Comparison of ENCODE assay signal across 12 cellular contexts in genomic region chr22:39177791-39178190, GRCh38. TPM values are rescaled to one million over a fixed set of nuclear protein-coding genes. Genes with fewer than 3 reads are reported as not detected.
A peak's percentile ranks its signal among the peaks of the same experiment; 100 is the strongest.
DNase-seq lines count a peak whose midpoint lies in the region; ATAC-seq and TF ChIP-seq lines count a peak whose summit lies in the region.
"Had no signal": no experiment of that assay in that cellular context is flagged by ENCODE, and none has a peak within 500 bp of the region (broad histone marks: within the 10 kb centered on the region; RNA-seq: fewer than 3 reads in every experiment).

No MANE protein-coding gene starts in this region.

- TF ChIP-seq CTCF in left ventricle myocardium inferior (IDR thresholded peaks at IDR 0.05; ENCODE audit: borderline replicate concordance): no peak

- H3K4me3 ChIP-seq in left ventricle myocardium inferior: no peak overlapping the region
- no peak overlapping the region for H3K4me3 ChIP-seq in neuronal stem cell (ENCODE audit: low read length in 2 of 2)

- H3K4me1 ChIP-seq in left ventricle myocardium inferior (peaks cover 66% of the 10 kb centered on the region), neuronal stem cell (ENCODE audit: control insufficient read depth in 2 of 2, insufficient read depth in 1 of 2, low read depth in 1 of 2, low read length in 2 of 2) (peaks cover 48 to 49% of the 10 kb centered on the region in 2 donors)

- H3K9me3 ChIP-seq in left ventricle myocardium inferior (replicated peaks) (peaks cover 10% of the 10 kb centered on the region), neuronal stem cell (replicated peaks in 1 of 2; ENCODE audit: control insufficient read depth in 2 of 2, insufficient read depth in 1 of 2, low read depth in 1 of 2, low read length in 2 of 2) (peaks cover 5 to 6% of the 10 kb centered on the region in 2 donors)

- peak overlapping the region; percentile 88 for H3K27ac ChIP-seq in left ventricle myocardium inferior (replicated peaks)
- no peak overlapping the region for H3K27ac ChIP-seq in neuronal stem cell (replicated peaks; ENCODE audit: low read length)

- H3K27me3 ChIP-seq in left ventricle myocardium inferior (ENCODE audit: low read depth) (no peaks in the 10 kb centered on the region), neuronal stem cell (ENCODE audit: control insufficient read depth in 3 of 3, insufficient read depth in 3 of 3, low read depth in 1 of 3, low read length in 3 of 3) (no peaks in the 10 kb centered on the region)

- no peak overlapping the region for H3K4me2 ChIP-seq in neuronal stem cell (ENCODE audit: insufficient read depth, low read length, poor library complexity, severe bottlenecking)

- no CpG with 5 or more reads among the region's 9 CpGs for WGBS in neuronal stem cell (ENCODE audit: extremely low coverage in 2 of 2, insufficient read length in 2 of 2, insufficient replicate concordance in 1 of 2), 2 donors

- no peak overlapping the region for H2AFZ ChIP-seq in neuronal stem cell (ENCODE audit: low read length)

- H2AK5ac ChIP-seq in neuronal stem cell (ENCODE audit: low read depth, low read length): peak overlapping the region; percentile 96

- H2BK15ac ChIP-seq in neuronal stem cell (ENCODE audit: low read length): peak overlapping the region; percentile 79

- H3K23ac ChIP-seq in neuronal stem cell (ENCODE audit: low read depth, low read length, poor library complexity): no peak overlapping the region

- peak overlapping the region; percentile 38 for H3K9ac ChIP-seq in neuronal stem cell (ENCODE audit: low read depth, low read length, poor library complexity)

- intact Hi-C loops in Right ventricle myocardium superior (cut with DNase I) (loop anchor here (10.0 kb wide), 1 partner anchor 347 kb away; the partner anchor contains the start of gene ATF4), left cardiac atrium (cut with DNase I) (loop anchor here in 1 of 2 donors (10.0 kb wide), 1 partner anchor 57 kb away; no protein-coding TSS in a partner anchor), left ventricle myocardium inferior (cut with micrococcal nuclease) (loop anchor here (10.0 kb wide), 1 partner anchor 57 kb away; no protein-coding TSS in a partner anchor)

- peak overlapping the region; percentile 17 for H2BK120ac ChIP-seq in neuronal stem cell (ENCODE audit: low read depth, low read length)

- H2BK12ac ChIP-seq in neuronal stem cell (ENCODE audit: low read length): peak overlapping the region; percentile 70

- ATAC-seq in Right ventricle myocardium superior (ENCODE audit: poor library complexity) (no peak), left cardiac atrium (no peak), HG03045 (IDR thresholded peaks at IDR 0.05; ENCODE audit: unreplicated experiment) (no peak)
- ATAC-seq: esophagus mucosa had no signal

- H3K36me3 ChIP-seq in left ventricle myocardium inferior (no peaks in the 10 kb centered on the region), neuronal stem cell (replicated peaks in 1 of 2; ENCODE audit: control insufficient read depth in 2 of 2, insufficient read depth in 2 of 2, low read length in 2 of 2) (no peaks in the 10 kb centered on the region)

- no peak overlapping the region for H4K91ac ChIP-seq in neuronal stem cell (ENCODE audit: low read depth, low read length, poor library complexity)

- H3K79me1 ChIP-seq in neuronal stem cell (ENCODE audit: low read depth, low read length): no peaks in the 10 kb centered on the region

- peak overlapping the region; percentile 88 for H2BK5ac ChIP-seq in neuronal stem cell (ENCODE audit: low read length)

- peak; percentile 56 for DNase-seq in Right ventricle myocardium superior
- no peak for DNase-seq in left cardiac atrium
- peak; percentile 58 for DNase-seq in left ventricle myocardium inferior
- DNase-seq in neuronal stem cell (ENCODE audit: low spot score): no peak
- no peak for DNase-seq in germinal center (ENCODE audit: low spot score)
- DNase-seq in retina: no peak
- no peak for DNase-seq in NCI-H2171 (lab: John Stamatoyannopoulos, UW)
- DNase-seq: NCI-H1092 treated with DMSO at 0.1 percent for 48 hours, NCI-H526 treated with DMSO at 0.1 percent for 48 hours, SW 1271 had no signal

- H3K14ac ChIP-seq in neuronal stem cell (ENCODE audit: low read length): no peak overlapping the region

- H3K18ac ChIP-seq in neuronal stem cell (ENCODE audit: low read length): peak overlapping the region; percentile 98

- H3K4ac ChIP-seq in neuronal stem cell (ENCODE audit: low read length): no peak overlapping the region

- no peak overlapping the region for H4K8ac ChIP-seq in neuronal stem cell (ENCODE audit: low read depth, low read length)

RNA-seq across cellular contexts. Expression of gene CBX7, which starts 25.3 kb away (rescaled TPM):
- 69.9 TPM for total RNA-seq in Right ventricle myocardium superior
- 10 to 100 TPM; 54.5 to 63.7 TPM for total RNA-seq in left cardiac atrium
- total RNA-seq in left ventricle myocardium inferior: 85.4 TPM
- polyA plus RNA-seq in neuronal stem cell (2013, experiment 1 of 2): 9.3 TPM
- 9.2 TPM for polyA plus RNA-seq in neuronal stem cell (2013, experiment 2 of 2)

Comparison
In these comparisons a context has a peak if more than half of its experiments do, and no peak if none do; other contexts are left out.
1. DNase-seq: peak in Right ventricle myocardium superior (single experiment) and left ventricle myocardium inferior (single experiment); none in left cardiac atrium (single experiment), neuronal stem cell (single experiment), germinal center (single experiment), retina (single experiment) and NCI-H2171 (single experiment).